ENCODE assay signal across 10 cellular contexts in the genomic region with DNA sequence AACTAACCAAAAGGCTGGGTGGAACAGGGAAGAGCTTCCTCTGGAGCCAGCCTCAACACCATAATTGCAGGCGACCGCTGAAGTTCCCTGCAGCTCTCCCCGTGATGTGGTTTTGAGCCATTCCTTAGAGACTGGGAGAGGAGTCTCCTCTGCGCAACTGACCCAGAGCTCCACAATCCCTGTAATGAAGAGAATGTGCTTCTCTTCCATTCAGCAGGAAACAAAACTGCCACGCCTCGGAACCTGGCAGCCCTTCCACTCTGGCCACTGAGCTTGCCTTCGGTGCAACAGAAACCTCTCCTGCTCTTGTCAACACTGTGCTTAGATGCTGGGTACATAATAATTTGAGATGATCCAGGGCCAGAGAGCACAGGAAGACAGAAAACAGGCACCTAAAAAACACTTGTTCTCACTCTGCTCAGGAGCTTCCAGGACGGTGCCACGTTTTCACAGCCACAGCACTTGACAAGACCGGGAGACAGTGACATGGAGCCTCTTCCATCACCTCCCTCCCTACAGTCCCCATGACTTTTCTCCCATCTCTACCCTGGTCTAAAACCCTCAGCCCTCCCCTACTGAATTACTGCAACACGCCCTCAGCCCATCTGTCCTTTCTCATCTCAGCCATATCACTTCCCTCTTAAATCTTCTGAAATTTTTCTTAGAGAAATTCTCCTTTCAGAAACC.
A peak's percentile ranks its signal among the peaks of the same experiment; 100 is the strongest.
DNase-seq lines count a peak whose midpoint lies in the region; ATAC-seq and TF ChIP-seq lines count a peak whose summit lies in the region.
"Had no signal": no experiment of that assay in that cellular context is flagged by ENCODE, and none has a peak within 500 bp of the region (broad histone marks: within the 10 kb centered on the region; RNA-seq: fewer than 3 reads in every experiment).

No MANE protein-coding gene starts in this region.

- no peak overlapping the region for H3K4me3 Mint-ChIP-seq in neural crest cell
- no peak overlapping the region for H3K4me3 Mint-ChIP-seq in natural killer cell treated with Interleukin-12 subunit alpha and Interleukin-12 subunit beta and Interleukin-15 and Interleukin-18, amount 100 ng/mL, for 72 hours
- H3K4me3 Mint-ChIP-seq: effector memory CD8-positive, alpha-beta T cell had no signal

- no peaks in the 10 kb centered on the region for H3K9me3 Mint-ChIP-seq in neural crest cell
- H3K9me3 Mint-ChIP-seq in natural killer cell treated with Interleukin-12 subunit alpha and Interleukin-12 subunit beta and Interleukin-15 and Interleukin-18, amount 100 ng/mL, for 72 hours, result no peaks in the 10 kb centered on the region

- intact Hi-C loops in esophagus squamous epithelium (cut with DNase I), result no loop called here

- H3K27ac ChIP-seq in AG04450 (ENCODE audit: low read depth, low read length) (peak overlapping the region; percentile 31), esophagus squamous epithelium (peak overlapping the region in 3 of 4 donors; percentile 4 to 61 (median 55))

- WGBS in esophagus squamous epithelium, 2 donors, result 63 to 75% methylated on average over 11 of the region's 11 CpGs

- H3K4me1 ChIP-seq in esophagus squamous epithelium, result peaks cover 0 to 24% (median 14%) of the 10 kb centered on the region in 3 donors

- TF ChIP-seq CTCF in AG04450 (IDR thresholded peaks at IDR 0.05; ENCODE audit: low read depth, low read length) (no peak), esophagus squamous epithelium (IDR thresholded peaks at IDR 0.05) (no peak), neural crest cell (conservative IDR thresholded peaks at IDR 0.05) (no peak)

- CTCF ChIA-PET in AG04450 (lab: Charles Lee), result interaction anchor here (0.7 kb wide), 1 partner anchor 237 kb away, joined by 4 read pairs; no protein-coding TSS in a partner anchor

- H3K9me3 ChIP-seq in AG04450 (ENCODE audit: control insufficient read depth, insufficient read depth, low read length) (no peaks in the 10 kb centered on the region; the same call in 1 of the 2 replicates), esophagus squamous epithelium (no peaks in the 10 kb centered on the region)
- H3K9me3 ChIP-seq: thoracic aorta had no signal

- H3K27me3 Mint-ChIP-seq in neural crest cell (ENCODE audit: low read depth), result no peaks in the 10 kb centered on the region
- H3K27me3 Mint-ChIP-seq in natural killer cell treated with Interleukin-12 subunit alpha and Interleukin-12 subunit beta and Interleukin-15 and Interleukin-18, amount 100 ng/mL, for 72 hours, result no peaks in the 10 kb centered on the region
- H3K27me3 Mint-ChIP-seq: effector memory CD8-positive, alpha-beta T cell had no signal

- H3K27me3 ChIP-seq in AG04450 (ENCODE audit: control insufficient read depth, insufficient read depth, low read length), result no peaks in the 10 kb centered on the region
- H3K27me3 ChIP-seq in esophagus squamous epithelium, result no peaks in the 10 kb centered on the region

- peak overlapping the region; percentile 38 for H3K27ac Mint-ChIP-seq in neural crest cell (ENCODE audit: unreplicated experiment)
- no peak overlapping the region for H3K27ac Mint-ChIP-seq in natural killer cell treated with Interleukin-12 subunit alpha and Interleukin-12 subunit beta and Interleukin-15 and Interleukin-18, amount 100 ng/mL, for 72 hours
- H3K27ac Mint-ChIP-seq: effector memory CD8-positive, alpha-beta T cell had no signal

- TF ChIP-seq POLR2A in esophagus squamous epithelium (IDR thresholded peaks at IDR 0.05), result no peak
- no peak for TF ChIP-seq POLR2A in erythroblast (IDR thresholded peaks at IDR 0.05; ENCODE audit: low read length)

- peaks cover 35% of the 10 kb centered on the region for H3K4me1 Mint-ChIP-seq in neural crest cell
- no peaks in the 10 kb centered on the region for H3K4me1 Mint-ChIP-seq in natural killer cell treated with Interleukin-12 subunit alpha and Interleukin-12 subunit beta and Interleukin-15 and Interleukin-18, amount 100 ng/mL, for 72 hours (ENCODE audit: low read depth in 2 of 2)

- H3K4me3 ChIP-seq in AG04450 (ENCODE audit: low read depth, low read length) (no peak overlapping the region), esophagus squamous epithelium (no peak overlapping the region)
- H3K4me3 ChIP-seq: thoracic aorta had no signal

- ATAC-seq in natural killer cell treated with Interleukin-12 subunit alpha and Interleukin-12 subunit beta and Interleukin-15 and Interleukin-18, amount 100 ng/mL, for 72 hours, result no peak
- ATAC-seq: effector memory CD8-positive, alpha-beta T cell had no signal

- POLR2A ChIA-PET in AG04450 (lab: Yijun Ruan, JAX), result interaction anchor here (0.6 to 0.7 kb wide), 2 partner anchors 25 to 45 kb away, joined by 6 read pairs; no protein-coding TSS in a partner anchor

- peak; percentile 8 for DNase-seq in AG04450 (ENCODE audit: low read depth, low spot score)
- DNase-seq in NCI-H2081 (lab: John Stamatoyannopoulos, UW), result peak; percentile 60 to 68
- DNase-seq in esophagus squamous epithelium (lab: John Stamatoyannopoulos, UW), result no peak
- no peak for DNase-seq in neural crest cell (ENCODE audit: low read depth, low spot score)
- DNase-seq in erythroblast (lab: John Stamatoyannopoulos, UW), result no peak
- no peak for DNase-seq in NCI-H2196 (lab: John Stamatoyannopoulos, UW; ENCODE audit: unreplicated experiment)
- no peak for DNase-seq in activated gamma-delta T cell treated with Interleukin-2 at 50 U/mL for 16 hours
- DNase-seq in natural killer cell treated with Interleukin-12 subunit alpha and Interleukin-12 subunit beta and Interleukin-15 and Interleukin-18, amount 100 ng/mL, for 72 hours (ENCODE audit: low spot score), result no peak
- DNase-seq: effector memory CD8-positive, alpha-beta T cell had no signal

- H3K36me3 Mint-ChIP-seq in neural crest cell (ENCODE audit: low read depth), result peaks cover 3% of the 10 kb centered on the region
- H3K36me3 Mint-ChIP-seq in natural killer cell treated with Interleukin-12 subunit alpha and Interleukin-12 subunit beta and Interleukin-15 and Interleukin-18, amount 100 ng/mL, for 72 hours, result no peaks in the 10 kb centered on the region

- peaks cover 0 to 4% (median 0%) of the 10 kb centered on the region in 3 donors for H3K36me3 ChIP-seq in esophagus squamous epithelium
- H3K36me3 ChIP-seq: thoracic aorta had no signal

Comparison
In these comparisons a context has a peak if more than half of its experiments do, and no peak if none do; other contexts are left out.
1. DNase-seq: peak in AG04450 (single experiment) and NCI-H2081 (2 of 2); none in esophagus squamous epithelium (single experiment), neural crest cell (single experiment), erythroblast (0 of 2), NCI-H2196 (single experiment), activated gamma-delta T cell treated with Interleukin-2 at 50 U/mL for 16 hours (single experiment) and natural killer cell treated with Interleukin-12 subunit alpha and Interleukin-12 subunit beta and Interleukin-15 and Interleukin-18, amount 100 ng/mL, for 72 hours (single experiment).